ENCODE assay signal across 8 cellular contexts in genomic region chr14:103057372-103058208, GRCh38. TPM values are rescaled to one million over a fixed set of nuclear protein-coding genes. Genes with fewer than 3 reads are reported as not detected.
DNase-seq lines count a peak whose midpoint lies in the region; ATAC-seq, FAIRE-seq and TF ChIP-seq lines count a peak whose summit lies in the region.

Gene CDC42BPB (minus strand): TSS chr14:103057549. CDS start chr14:103057173, 376 bp downstream.

- no peaks in the 10 kb centered on the region for H3K9me3 ChIP-seq in keratinocyte (ENCODE audit: control insufficient read depth, low read depth, low read length)

- H2AFZ ChIP-seq in keratinocyte (ENCODE audit: control insufficient read depth, low read length): peak within 1 kb of the TSS; percentile 91

- peaks cover 15% of the 10 kb centered on the region for H3K4me1 ChIP-seq in keratinocyte (ENCODE audit: control insufficient read depth, extremely low read depth, insufficient read depth, low read length)

- H3K9me1 ChIP-seq in keratinocyte (ENCODE audit: control insufficient read depth, extremely low read depth, insufficient read depth, low read length): peaks cover 3% of the 10 kb centered on the region

- dilution Hi-C loops in keratinocyte (cut with MboI; ENCODE audit: extremely low pct_ligation_motif_present, low sequenced_read_pairs): no loop called here

- ATAC-seq in GM18505 (IDR thresholded peaks at IDR 0.05; ENCODE audit: unreplicated experiment): peak; percentile 68
- peak; percentile 82 for ATAC-seq in HG02970 (IDR thresholded peaks at IDR 0.05; ENCODE audit: low FRiP score, unreplicated experiment)

- no peaks in the 10 kb centered on the region for H3K9me3 Mint-ChIP-seq in chondrocyte (ENCODE audit: low read depth)

- no peaks in the 10 kb centered on the region for H3K27me3 ChIP-seq in keratinocyte (ENCODE audit: control insufficient read depth, extremely low read depth, insufficient read depth, low read length)

- H3K27me3 Mint-ChIP-seq in chondrocyte (ENCODE audit: low read depth): no peaks in the 10 kb centered on the region

- DNase-seq in NCI-H2107 treated with DMSO at 0.1 percent for 48 hours (lab: John Stamatoyannopoulos, UW; ENCODE audit: unreplicated experiment) (peak; percentile 82), chondrocyte (ENCODE audit: low spot score) (no peak), keratinocyte (ENCODE audit: low read depth, low spot score) (no peak), smooth muscle cell of the brain vasculature (ENCODE audit: low read depth, low spot score) (peak; percentile 78), GF-D8 (lab: John Stamatoyannopoulos, UW) (no peak)
- DNase-seq in activated CD4-positive, CD25-positive, alpha-beta regulatory T cell treated with anti-CD3 and anti-CD28 coated beads, Interleukin-2, amount 50 U/mL, for 16 hours (ENCODE audit: low read depth, low spot score): peak; percentile 34

- H3K36me3 Mint-ChIP-seq in chondrocyte (ENCODE audit: low read depth): peaks cover 2% of the 10 kb centered on the region

- H4K20me1 ChIP-seq in keratinocyte (ENCODE audit: control insufficient read depth, extremely low read depth, insufficient read depth, low read length): peaks cover under 1% of the 10 kb centered on the region

- H3K9ac ChIP-seq in keratinocyte (ENCODE audit: control insufficient read depth, extremely low read depth, insufficient read depth, low read length): peak within 1 kb of the TSS; percentile 89

- peak within 1 kb of the TSS; percentile 74 for H3K27ac ChIP-seq in keratinocyte (ENCODE audit: control insufficient read depth, insufficient read depth, low read length)

- no peak for TF ChIP-seq POLR2A in GM18505 (IDR thresholded peaks at IDR 0.05; ENCODE audit: borderline replicate concordance, extremely low read depth, insufficient read depth, insufficient read length)

- H3K36me3 ChIP-seq in keratinocyte (ENCODE audit: control insufficient read depth in 2 of 2, extremely low read depth in 1 of 2, insufficient read depth in 2 of 2, low read length in 2 of 2): peaks cover 1 to 11% of the 10 kb centered on the region in 2 experiments

- H3K4me1 Mint-ChIP-seq in chondrocyte (ENCODE audit: low read depth): peaks cover 41% of the 10 kb centered on the region

- peak within 1 kb of the TSS; percentile 84 for H3K4me3 Mint-ChIP-seq in chondrocyte (ENCODE audit: unreplicated experiment)

- no peak for FAIRE-seq in keratinocyte (lab: Jason Lieb, UNC)

- peak within 1 kb of the TSS; percentile 84 to 96 (median 88) for H3K4me3 ChIP-seq in keratinocyte (ENCODE audit: control insufficient read depth in 2 of 3, extremely low read depth in 1 of 3, insufficient read depth in 2 of 3, low read depth in 1 of 3, low read length in 3 of 3)

- TF ChIP-seq CTCF in chondrocyte (IDR thresholded peaks at IDR 0.05): no peak
- no peak for TF ChIP-seq CTCF in keratinocyte (optimal IDR thresholded peaks at IDR 0.05 in 1 of 3, IDR thresholded peaks at IDR 0.05 in 1 of 3, conservative IDR thresholded peaks at IDR 0.05 in 1 of 3; ENCODE audit: extremely low read depth in 1 of 3, insufficient read depth in 2 of 3, low read length in 3 of 3)

- H3K4me2 ChIP-seq in keratinocyte (ENCODE audit: control insufficient read depth, extremely low read depth, insufficient read depth, low read depth, low read length): peak within 1 kb of the TSS; percentile 97

- peaks cover 44% of the 10 kb centered on the region for H3K79me2 ChIP-seq in keratinocyte (ENCODE audit: control insufficient read depth, insufficient read depth, low read length)

- peak within 1 kb of the TSS; percentile 94 for H3K27ac Mint-ChIP-seq in chondrocyte (ENCODE audit: unreplicated experiment)

RNA-seq across cellular contexts. Expression of gene CDC42BPB, which starts in this region (rescaled TPM):
- total RNA-seq in chondrocyte: 106 to 113 TPM (median 107 TPM) in 3 replicates
- 41.3 to 55.0 TPM (median 43.4 TPM) in 3 replicates for polyA plus RNA-seq in keratinocyte
- 52.6 TPM for polyA plus RNA-seq in keratinocyte (2011; ENCODE audit: low read depth)
- 48.3 and 54.5 TPM in 2 replicates for polyA plus RNA-seq in keratinocyte (2011; cell fraction: cytosol; rRNA removed)
- polyA plus RNA-seq in keratinocyte (2011; cell fraction: nucleus; rRNA removed): 163 and 192 TPM in 2 replicates
- 40.3 and 52.6 TPM in 2 replicates for polyA plus RNA-seq in keratinocyte (2012; ENCODE audit: low replicate concordance)
- 116 to 188 TPM (median 127 TPM) in 3 replicates for polyA minus RNA-seq in keratinocyte
- polyA minus RNA-seq in keratinocyte (2011; cell fraction: cytosol; rRNA and poly(A)+ RNA removed): 59.3 TPM
- polyA minus RNA-seq in keratinocyte (2011; cell fraction: nucleus; rRNA and poly(A)+ RNA removed): 110 and 147 TPM in 2 replicates

Comparison
In these comparisons a context has a peak if more than half of its experiments do, and no peak if none do; other contexts are left out.
1. DNase-seq: peak in NCI-H2107 treated with DMSO at 0.1 percent for 48 hours (single experiment), activated CD4-positive, CD25-positive, alpha-beta regulatory T cell treated with anti-CD3 and anti-CD28 coated beads, Interleukin-2, amount 50 U/mL, for 16 hours (single experiment) and smooth muscle cell of the brain vasculature (single experiment); none in chondrocyte (single experiment), keratinocyte (single experiment) and GF-D8 (single experiment).